1 cellular context compared by ENCODE assay signal in genomic region chr9:89797970-89798369, GRCh38.
TF ChIP-seq lines count a peak whose summit lies in the region.

No MANE protein-coding gene starts in this region.

TF ChIP-seq in HEK293, 187 proteins besides CTCF, POLR2A, EP300 and RAD21 (continued from another document):
- TF ChIP-seq PRDM6 (tag by site-specific recombination; IDR thresholded peaks at IDR 0.05): no peak
TF ChIP-seq in HEK293: peak in this region for 1.
